8 cellular contexts compared by ENCODE assay signal in genomic region chr12:108691995-108692808, GRCh38. TPM values are rescaled to one million over a fixed set of nuclear protein-coding genes. Genes with fewer than 3 reads are reported as not detected.
DNase-seq lines count a peak whose midpoint lies in the region; ATAC-seq and TF ChIP-seq lines count a peak whose summit lies in the region.

No MANE protein-coding gene starts in this region.

- peaks cover 61% of the 10 kb centered on the region for H3K4me1 Mint-ChIP-seq in CD4-positive, alpha-beta T cell (ENCODE audit: low read depth)
- peaks cover 48% of the 10 kb centered on the region for H3K4me1 Mint-ChIP-seq in WTC11

- H3K36me3 ChIP-seq in ovary = no peaks in the 10 kb centered on the region

- H3K9me3 Mint-ChIP-seq in CD4-positive, alpha-beta T cell = no peaks in the 10 kb centered on the region
- H3K9me3 Mint-ChIP-seq in WTC11 = peaks cover 5% of the 10 kb centered on the region; the same call in 1 of the 2 replicates

- CTCF ChIA-PET in CD4-positive, alpha-beta T cell (lab: Charles Lee) = interaction anchor here (1.5 to 2.2 kb wide), 2 partner anchors 74 to 111 kb away, joined by 3 to 7 read pairs; no protein-coding TSS in a partner anchor
- CTCF ChIA-PET in WTC11 (lab: Charles Lee) = interaction anchor here (0.6 to 2.5 kb wide), 13 partner anchors 10 to 112 kb away, joined by 3 to 19 read pairs (median 5); no protein-coding TSS in a partner anchor

- intact Hi-C loops in CD4-positive, alpha-beta T cell (cut with DNase I, micrococcal nuclease) = loop anchor here (2.0 to 5.0 kb wide), 3 partner anchors 39 to 60 kb away; partner anchors contain the start of genes CORO1C (in 2 of the 2) and SELPLG (in 1 of the 2)
- intact Hi-C loops in ovary (cut with DNase I) = loop anchor here in 2 of 4 donors (5.0 kb wide), 1 partner anchor 40 kb away; the partner anchor contains the start of gene CORO1C (in 2 of the 2)

- no peaks in the 10 kb centered on the region for H3K9me3 ChIP-seq in CD4-positive, alpha-beta T cell (ENCODE audit: control insufficient read depth, low read length)
- H3K9me3 ChIP-seq in ovary = no peaks in the 10 kb centered on the region

- no peak for TF ChIP-seq POLR2A in ovary (IDR thresholded peaks at IDR 0.05)

- H3K4me1 ChIP-seq in foreskin keratinocyte = peaks cover 49% of the 10 kb centered on the region
- peaks cover 24% of the 10 kb centered on the region for H3K4me1 ChIP-seq in ovary (ENCODE audit: insufficient read depth)

- no peaks in the 10 kb centered on the region for H3K27me3 Mint-ChIP-seq in CD4-positive, alpha-beta T cell
- H3K27me3 Mint-ChIP-seq in WTC11 (ENCODE audit: low read depth) = no peaks in the 10 kb centered on the region

- DNase-seq in CD4-positive, alpha-beta T cell = peak in 2 of 10 experiments; percentile 8
- DNase-seq in NCI-H1436 (lab: John Stamatoyannopoulos, UW) (peak; percentile 54), WTC11 (ENCODE audit: low spot score) (no peak), foreskin keratinocyte (peak in 1 of 2 donors; percentile 66), ovary (peak in 1 of 5 donors; percentile 50), AG20443 (ENCODE audit: low spot score) (no peak)
- DNase-seq in stimulated activated CD4-positive, alpha-beta T cell treated with anti-CD3 and anti-CD28 coated beads, Interleukin-4, amount 100 ng/mL, for 1 hour = no peak

- peak overlapping the region; percentile 77 for H3K27ac Mint-ChIP-seq in CD4-positive, alpha-beta T cell
- H3K27ac Mint-ChIP-seq in WTC11 = peak overlapping the region; percentile 93

- no peak for TF ChIP-seq EP300 in ovary (IDR thresholded peaks at IDR 0.05)

- no peak for TF ChIP-seq CTCF in CD4-positive, alpha-beta T cell (IDR thresholded peaks at IDR 0.05)
- TF ChIP-seq CTCF in WTC11 (IDR thresholded peaks at IDR 0.05) (no peak), foreskin keratinocyte (conservative IDR thresholded peaks at IDR 0.05) (no peak), ovary (IDR thresholded peaks at IDR 0.05) (no peak)

- H3K27me3 ChIP-seq in CD4-positive, alpha-beta T cell (ENCODE audit: control insufficient read depth, insufficient read depth, low read length) = no peaks in the 10 kb centered on the region
- no peaks in the 10 kb centered on the region for H3K27me3 ChIP-seq in foreskin keratinocyte
- no peaks in the 10 kb centered on the region for H3K27me3 ChIP-seq in ovary

- H3K4me3 Mint-ChIP-seq in CD4-positive, alpha-beta T cell = peak overlapping the region; percentile 70
- H3K4me3 Mint-ChIP-seq in WTC11 = peak overlapping the region; percentile 25

- no peaks in the 10 kb centered on the region for H3K36me3 Mint-ChIP-seq in CD4-positive, alpha-beta T cell (ENCODE audit: low read depth)
- peaks cover 10% of the 10 kb centered on the region for H3K36me3 Mint-ChIP-seq in WTC11

- H3K27ac ChIP-seq in CD4-positive, alpha-beta T cell (ENCODE audit: low read depth, low read length) = no peak overlapping the region
- peak overlapping the region; percentile 67 for H3K27ac ChIP-seq in foreskin keratinocyte
- H3K27ac ChIP-seq in ovary = peak overlapping the region; percentile 79 to 82

- ATAC-seq in CD4-positive, alpha-beta T cell (ENCODE audit: poor library complexity) = peak; percentile 45
- ATAC-seq in GM21576 (IDR thresholded peaks at IDR 0.05; ENCODE audit: unreplicated experiment) (peak; percentile 14), WTC11 (peak; percentile 9), foreskin keratinocyte (peak; percentile 4)

- H3K4me3 ChIP-seq in ovary = no peak overlapping the region

- POLR2A ChIA-PET in CD4-positive, alpha-beta T cell (lab: Charles Lee) = interaction anchor here (0.9 to 1.4 kb wide), 3 partner anchors 10 to 38 kb away, joined by 3 read pairs; no protein-coding TSS in a partner anchor
- POLR2A ChIA-PET in WTC11 (lab: Charles Lee) = interaction anchor here (0.6 to 2.5 kb wide), 6 partner anchors 11 to 110 kb away, joined by 3 to 16 read pairs (median 4); no protein-coding TSS in a partner anchor

- WGBS in ovary, 3 donors = 27 to 33% (median 28%) methylated on average over 9 of the region's 9 CpGs

TF ChIP-seq in WTC11, 78 proteins besides CTCF, POLR2A, EP300 and RAD21:
- no peak for TF ChIP-seq ZBTB21 (CRISPR knock-in tag; IDR thresholded peaks at IDR 0.05; ENCODE audit: borderline replicate concordance)

RNA-seq across cellular contexts. Expression of gene CORO1C, which starts 39.1 kb away (rescaled TPM):
- 1 to 10 TPM; 6.7 to 7.4 TPM for total RNA-seq in CD4-positive, alpha-beta T cell
- total RNA-seq in WTC11 (2021) (108 to 114 TPM (median 113 TPM) in 3 replicates), foreskin keratinocyte (150 and 182 TPM in 2 replicates), ovary (100 to 1,000 TPM in 5 of 7 donors, 10 to 100 TPM in 2; 58.7 to 143 (median 113) TPM)
- polyA plus RNA-seq in foreskin keratinocyte (54.3 and 72.1 TPM in 2 replicates), ovary (100 to 1,000 TPM in 1 of 2 donors, 10 to 100 TPM in 1; 35.1 to 122 TPM)

RNA-seq across cellular contexts. Expression of gene SELPLG, which starts 58.5 kb away (rescaled TPM):
- 10 to 100 TPM; 25.7 to 27.8 TPM for total RNA-seq in CD4-positive, alpha-beta T cell
- 0.18 to 0.46 TPM (median 0.21 TPM) in 3 replicates for total RNA-seq in WTC11 (2021)
- total RNA-seq in foreskin keratinocyte = 0.25 and 0.34 TPM in 2 replicates
- 0.47 and 0.52 TPM in 2 replicates for polyA plus RNA-seq in foreskin keratinocyte
- total RNA-seq in ovary = 1 to 10 TPM; 1.1 to 8.4 (median 2.9) TPM
- polyA plus RNA-seq in ovary = 1 to 10 TPM; 1.8 to 5.1 TPM

Comparison
In these comparisons a context has a peak if more than half of its experiments do, and no peak if none do; other contexts are left out.
1. RNA of gene CORO1C, which starts 39.1 kb away (total RNA-seq): 150 to 182 TPM in foreskin keratinocyte, 58.7 to 143 TPM in ovary and 108 to 114 TPM in WTC11; 6.7 to 7.4 TPM in CD4-positive, alpha-beta T cell; every median in the first group is over 4 times any median in the second.
2. Peak in every context shown above with its lines, with median percentiles within 50 percentile points of each other: ATAC-seq.